23 cellular contexts compared by ENCODE assay signal in the genomic region with DNA sequence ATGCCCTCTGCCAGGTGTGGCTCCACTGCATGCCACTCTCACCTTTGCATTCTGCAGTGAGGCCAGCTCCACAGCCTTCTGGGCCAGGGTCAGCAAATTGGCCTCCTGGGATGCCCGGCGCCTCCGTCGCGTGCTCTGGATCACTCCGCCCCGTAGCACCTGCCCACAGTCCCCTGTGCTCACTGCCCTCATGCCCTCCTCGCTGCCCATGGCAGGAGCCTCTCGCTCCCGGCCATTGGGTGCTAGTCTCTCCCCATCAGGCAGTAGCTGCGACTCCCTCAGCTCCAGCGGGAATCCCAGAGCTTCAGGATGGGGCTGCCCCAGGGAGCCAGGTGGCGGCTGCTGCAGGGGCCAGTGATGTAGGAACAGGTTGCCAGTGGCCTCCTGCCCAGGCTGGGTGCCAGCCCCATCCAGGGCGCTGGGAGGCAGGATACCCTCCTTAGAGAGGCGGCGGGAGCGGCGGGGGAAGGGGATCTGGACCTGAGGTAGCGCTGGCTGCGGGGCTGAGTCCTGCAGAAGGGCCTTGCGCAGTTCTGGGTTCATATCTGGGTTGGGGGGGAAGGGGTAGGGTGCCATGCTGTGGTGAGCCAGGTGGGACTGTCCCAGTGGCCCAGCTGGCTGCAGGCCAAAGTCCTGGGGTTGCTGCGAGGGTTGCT. TPM values are rescaled to one million over a fixed set of nuclear protein-coding genes. Genes with fewer than 3 reads are reported as not detected.
DNase-seq lines count a peak whose midpoint lies in the region; ATAC-seq and TF ChIP-seq lines count a peak whose summit lies in the region.
"Had no signal": no experiment of that assay in that cellular context is flagged by ENCODE, and none has a peak within 500 bp of the region (broad histone marks: within the 10 kb centered on the region; RNA-seq: fewer than 3 reads in every experiment).

No MANE protein-coding gene starts in this region.

- H3K4me1 Mint-ChIP-seq in activated CD4-positive, alpha-beta T cell treated with anti-CD3 and anti-CD28 coated beads, Interleukin-2, amount 10 ng/mL, durations not matched to agents 7 days and 5 days = peaks cover 57% of the 10 kb centered on the region

- no peaks in the 10 kb centered on the region for H3K9me3 Mint-ChIP-seq in activated CD4-positive, alpha-beta T cell treated with anti-CD3 and anti-CD28 coated beads, Interleukin-2, amount 10 ng/mL, durations not matched to agents 7 days and 5 days
- H3K9me3 Mint-ChIP-seq: activated naive CD4-positive, alpha-beta T cell treated with anti-CD3 and anti-CD28 coated beads, Interleukin-2, amount 10 ng/mL, durations not matched to agents 7 days and 5 days; neural progenitor cell had no signal

- no peaks in the 10 kb centered on the region for H3K9me3 ChIP-seq in stomach smooth muscle (ENCODE audit: control insufficient read depth in 2 of 2, low read length in 2 of 2)
- H3K9me3 ChIP-seq: A549, body of pancreas had no signal

- no peak for ATAC-seq in left lobe of liver
- ATAC-seq: A549, body of pancreas, esophagus mucosa had no signal

- POLR2A ChIA-PET in activated CD4-positive, alpha-beta T cell treated with anti-CD3 and anti-CD28 coated beads, Interleukin-2, amount 10 ng/mL, durations not matched to agents 7 days and 5 days (lab: Charles Lee) = no interaction called here
- POLR2A ChIA-PET in RWPE1 (lab: Yijun Ruan, JAX; ENCODE audit: low non-redundant PET) = no interaction called here

- peak overlapping the region in 1 of 2 donors; percentile 29 for H3K9ac ChIP-seq in stomach smooth muscle (ENCODE audit: low read length in 2 of 2)
- H3K9ac ChIP-seq: neural progenitor cell had no signal

- no peaks in the 10 kb centered on the region for H3K27me3 ChIP-seq in stomach smooth muscle (ENCODE audit: control insufficient read depth in 1 of 2, insufficient read depth in 2 of 2, low read length in 2 of 2)
- H3K27me3 ChIP-seq: body of pancreas, neural progenitor cell had no signal

- no peak for TF ChIP-seq CTCF in RWPE1 (conservative IDR thresholded peaks at IDR 0.05; ENCODE audit: low read depth)

- H3K36me3 Mint-ChIP-seq in activated CD4-positive, alpha-beta T cell treated with anti-CD3 and anti-CD28 coated beads, Interleukin-2, amount 10 ng/mL, durations not matched to agents 7 days and 5 days (ENCODE audit: low read depth) = peaks cover 48% of the 10 kb centered on the region

- H3K4me3 ChIP-seq in stomach smooth muscle (ENCODE audit: low read length in 2 of 2) = no peak overlapping the region
- H3K4me3 ChIP-seq: A549, body of pancreas, neural progenitor cell had no signal

- H3K4me3 Mint-ChIP-seq in activated CD4-positive, alpha-beta T cell treated with anti-CD3 and anti-CD28 coated beads, Interleukin-2, amount 10 ng/mL, durations not matched to agents 7 days and 5 days = no peak overlapping the region
- H3K4me3 Mint-ChIP-seq: activated naive CD4-positive, alpha-beta T cell treated with anti-CD3 and anti-CD28 coated beads, Interleukin-2, amount 10 ng/mL, durations not matched to agents 7 days and 5 days; neural progenitor cell had no signal

- peaks cover 20 to 40% of the 10 kb centered on the region in 2 donors for H3K36me3 ChIP-seq in stomach smooth muscle (ENCODE audit: control insufficient read depth in 2 of 2, insufficient read depth in 2 of 2, low read length in 2 of 2)
- H3K36me3 ChIP-seq: neural progenitor cell had no signal

- H3K27me3 Mint-ChIP-seq in activated CD4-positive, alpha-beta T cell treated with anti-CD3 and anti-CD28 coated beads, Interleukin-2, amount 10 ng/mL, durations not matched to agents 7 days and 5 days = no peaks in the 10 kb centered on the region
- H3K27me3 Mint-ChIP-seq: activated naive CD4-positive, alpha-beta T cell treated with anti-CD3 and anti-CD28 coated beads, Interleukin-2, amount 10 ng/mL, durations not matched to agents 7 days and 5 days had no signal

- peaks cover 55% of the 10 kb centered on the region for H3K4me1 ChIP-seq in stomach smooth muscle (ENCODE audit: control insufficient read depth, insufficient read depth, low read length)

- no peak for DNase-seq in activated CD4-positive, alpha-beta T cell treated with anti-CD3 and anti-CD28 coated beads, Interleukin-2, amount 10 ng/mL, durations not matched to agents 7 days and 5 days
- no peak for DNase-seq in activated CD4-positive, alpha-beta T cell treated with anti-CD3 and anti-CD28 coated beads for 1 hour
- DNase-seq in RWPE1 (ENCODE audit: low spot score) (no peak), left lobe of liver (ENCODE audit: low spot score) (peak; percentile 48), NCI-H69 (lab: John Stamatoyannopoulos, UW) (no peak), NCI-H1417 treated with DMSO at 0.1 percent for 48 hours (lab: John Stamatoyannopoulos, UW) (no peak), germinal center (ENCODE audit: low spot score) (no peak)
- DNase-seq: activated CD4-positive, alpha-beta T cell treated with anti-CD3 and anti-CD28 coated beads for 48 hours; activated naive CD4-positive, alpha-beta T cell treated with anti-CD3 and anti-CD28 coated beads, Interleukin-2, amount 10 ng/mL, durations not matched to agents 7 days and 5 days; activated T-cell treated with anti-CD3 and anti-CD28 coated beads for 4 hours; body of pancreas; C1 segment of cervical spinal cord; dermis blood vessel endothelial cell; DMS79; mesendoderm; NCI-H2081; NCI-H526; OCI-M1; T-helper 9 cell had no signal

- H3K27ac Mint-ChIP-seq in activated CD4-positive, alpha-beta T cell treated with anti-CD3 and anti-CD28 coated beads, Interleukin-2, amount 10 ng/mL, durations not matched to agents 7 days and 5 days = peak overlapping the region; percentile 66
- H3K27ac Mint-ChIP-seq: neural progenitor cell had no signal

- peak overlapping the region; percentile 99 for H3K27ac ChIP-seq in RWPE1
- peak overlapping the region; percentile 85 for H3K27ac ChIP-seq in stomach smooth muscle (ENCODE audit: low read length)
- H3K27ac ChIP-seq: neural progenitor cell had no signal

- CTCF ChIA-PET in activated CD4-positive, alpha-beta T cell treated with anti-CD3 and anti-CD28 coated beads, Interleukin-2, amount 10 ng/mL, durations not matched to agents 7 days and 5 days (lab: Charles Lee) = interaction anchor here (0.9 to 13.1 kb wide), 3 partner anchors 10 to 21 kb away, joined by 3 to 102 read pairs (median 78); a partner anchor contains a TSS
- CTCF ChIA-PET in RWPE1 (lab: Yijun Ruan, JAX) = interaction anchor here (0.8 to 3.2 kb wide), 3 partner anchors 9 to 20 kb away, joined by 3 to 14 read pairs (median 5); no protein-coding TSS in a partner anchor

RNA-seq across cellular contexts. Expression of a gene that starts 24.5 kb away (rescaled TPM):
- total RNA-seq in activated CD4-positive, alpha-beta T cell treated with anti-CD3 and anti-CD28 coated beads, Interleukin-2, amount 10 ng/mL, durations not matched to agents 7 days and 5 days = 10 to 100 TPM; 23.3 to 25.9 TPM
- total RNA-seq in left lobe of liver = 2.3 TPM
